25 cellular contexts compared by ENCODE assay signal in the genomic region with DNA sequence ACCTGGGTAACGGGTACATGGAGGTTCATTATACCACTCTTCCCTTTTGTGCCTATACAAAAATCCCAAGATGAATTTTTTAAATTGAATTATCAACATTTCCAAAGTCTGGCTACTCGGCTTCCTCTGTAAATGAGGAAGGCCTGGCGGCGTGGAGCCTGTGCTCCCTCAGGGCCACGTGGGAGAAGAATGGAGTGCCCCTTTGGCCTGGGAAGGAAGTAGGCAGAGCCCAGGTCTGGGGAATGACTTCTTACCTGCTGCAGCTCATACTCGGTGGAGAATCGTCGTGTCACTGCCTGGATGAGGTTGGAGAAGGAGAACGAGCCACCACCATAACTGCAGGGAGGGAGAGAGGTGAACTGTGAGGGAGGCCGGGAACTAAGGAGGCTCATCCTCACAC. TPM values are rescaled to one million over a fixed set of nuclear protein-coding genes. Genes with fewer than 3 reads are reported as not detected.
"Had no signal": no experiment of that assay in that cellular context is flagged by ENCODE, and none has a peak within 500 bp of the region (broad histone marks: within the 10 kb centered on the region; RNA-seq: fewer than 3 reads in every experiment).

No MANE protein-coding gene starts in this region.

- H3K36me3 ChIP-seq: gastroesophageal sphincter, prostate gland had no signal

- H3K27ac ChIP-seq: esophagus squamous epithelium, gastroesophageal sphincter, left ventricle myocardium inferior, parathyroid adenoma, prostate gland, testis, transverse colon had no signal

- H3K4me1 ChIP-seq: gastroesophageal sphincter, parathyroid adenoma, prostate gland, testis had no signal

- H3K4me3 ChIP-seq: esophagus squamous epithelium, gastroesophageal sphincter, left ventricle myocardium inferior, lung, prostate gland, testis, transverse colon had no signal

- H3K79me2 ChIP-seq: parathyroid adenoma had no signal

- H2AFZ ChIP-seq: parathyroid adenoma had no signal

- H3K27me3 Mint-ChIP-seq: stimulated activated naive B cell treated with anti-CD40 and anti-IgM and Interleukin-4, amounts not matched to agents 10 μg/mL and 1 μg/mL and 100 μg/mL, for 72 hours had no signal

- H3K9ac ChIP-seq: parathyroid adenoma had no signal

- H3K4me3 Mint-ChIP-seq: effector memory CD8-positive, alpha-beta T cell; immature natural killer cell; neural crest cell; stimulated activated naive B cell treated with anti-CD40 and anti-IgM and Interleukin-4, amounts not matched to agents 10 μg/mL and 1 μg/mL and 100 μg/mL, for 72 hours; stimulated activated naive CD8-positive, alpha-beta T cell treated with anti-CD3 and anti-CD28 coated beads, Interleukin-15, amount 100 ng/mL, for 72 hours had no signal

- H3K36me3 Mint-ChIP-seq: immature natural killer cell; stimulated activated naive B cell treated with anti-CD40 and anti-IgM and Interleukin-4, amounts not matched to agents 10 μg/mL and 1 μg/mL and 100 μg/mL, for 72 hours had no signal

- H3K27ac Mint-ChIP-seq: effector memory CD8-positive, alpha-beta T cell; immature natural killer cell; naive thymus-derived CD4-positive, alpha-beta T cell; stimulated activated naive B cell treated with anti-CD40 and anti-IgM and Interleukin-4, amounts not matched to agents 10 μg/mL and 1 μg/mL and 100 μg/mL, for 72 hours had no signal

- DNase-seq: central memory CD4-positive, alpha-beta T cell; effector memory CD8-positive, alpha-beta T cell; esophagus squamous epithelium; foreskin fibroblast; immature natural killer cell; left ventricle myocardium inferior; mesendoderm; naive thymus-derived CD4-positive, alpha-beta T cell; occipital lobe; retina; stimulated activated CD4-positive, alpha-beta T cell treated with anti-CD3 and anti-CD28 coated beads, Interleukin-2, amount 100 ng/mL, for 24 hours; stimulated activated CD4-positive, alpha-beta T cell treated with anti-CD3 and anti-CD28 coated beads, Interleukin-4, amount 100 ng/mL, for 4 hours; stimulated activated naive B cell treated with anti-CD40 and anti-IgM and Interleukin-4, amounts not matched to agents 10 μg/mL and 1 μg/mL and 100 μg/mL, for 72 hours; stimulated activated naive CD8-positive, alpha-beta T cell treated with anti-CD3 and anti-CD28 coated beads, Interleukin-15, amount 100 ng/mL, for 72 hours; testis; transverse colon had no signal

- ATAC-seq: effector memory CD8-positive, alpha-beta T cell; gastroesophageal sphincter; naive thymus-derived CD4-positive, alpha-beta T cell; sciatic nerve; stimulated activated naive B cell treated with anti-CD40 and anti-IgM and Interleukin-4, amounts not matched to agents 10 μg/mL and 1 μg/mL and 100 μg/mL, for 72 hours; stimulated activated naive CD8-positive, alpha-beta T cell treated with anti-CD3 and anti-CD28 coated beads, Interleukin-15, amount 100 ng/mL, for 72 hours had no signal

- H3K27me3 ChIP-seq: esophagus squamous epithelium, gastroesophageal sphincter, testis, transverse colon had no signal

- H3K4me1 Mint-ChIP-seq: immature natural killer cell; naive thymus-derived CD4-positive, alpha-beta T cell; neural crest cell; stimulated activated naive B cell treated with anti-CD40 and anti-IgM and Interleukin-4, amounts not matched to agents 10 μg/mL and 1 μg/mL and 100 μg/mL, for 72 hours; stimulated activated naive CD8-positive, alpha-beta T cell treated with anti-CD3 and anti-CD28 coated beads, Interleukin-15, amount 100 ng/mL, for 72 hours had no signal

- H3K9me3 ChIP-seq: prostate gland, testis had no signal

RNA-seq across cellular contexts. Expression of a gene that starts 14.1 kb away (rescaled TPM):
- total RNA-seq: gastroesophageal sphincter; naive thymus-derived CD4-positive, alpha-beta T cell; occipital lobe; skeletal muscle tissue; urinary bladder had no signal
- polyA plus RNA-seq: immature natural killer cell; naive thymus-derived CD4-positive, alpha-beta T cell had no signal

RNA-seq across cellular contexts. Expression of a gene that starts 39.2 kb away (rescaled TPM):
- total RNA-seq: urinary bladder had no signal
- polyA plus RNA-seq: keratinocyte had no signal
